Comparison of ENCODE assay signal across 34 cellular contexts in the genomic region with DNA sequence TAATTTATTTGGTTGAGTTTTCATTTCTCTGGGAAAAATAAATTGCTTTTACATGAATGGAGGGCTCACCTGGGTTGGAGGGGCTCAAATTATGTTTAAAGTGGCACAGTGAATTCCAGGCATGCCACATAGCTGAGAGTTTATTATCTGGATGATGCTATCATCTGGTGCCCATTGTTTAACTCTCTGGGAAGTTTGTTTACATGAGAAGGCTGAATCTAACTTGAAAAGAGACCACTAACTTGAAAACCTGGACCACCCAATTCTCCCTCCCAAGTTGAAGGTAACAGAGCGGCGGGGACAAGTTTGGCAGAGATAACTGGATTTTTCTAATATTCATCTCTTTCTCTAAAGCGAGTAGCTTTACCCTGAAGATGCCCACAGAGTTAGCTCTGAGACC.
"Had no signal": no experiment of that assay in that cellular context is flagged by ENCODE, and none has a peak within 500 bp of the region (broad histone marks: within the 10 kb centered on the region; RNA-seq: fewer than 3 reads in every experiment).

No MANE protein-coding gene starts in this region.

- H3K27me3 ChIP-seq: adrenal gland, body of pancreas, colonic mucosa had no signal

- H3K4me1 Mint-ChIP-seq: activated CD4-positive, alpha-beta T cell treated with anti-CD3 and anti-CD28 coated beads for 36 hours; activated CD4-positive, alpha-beta T cell treated with anti-CD3 and anti-CD28 coated beads, Interleukin-2, amount 10 ng/mL, durations not matched to agents 24 days and 14 days; activated CD8-positive, alpha-beta memory T cell treated with anti-CD3 and anti-CD28 coated beads, Interleukin-2, amount 10 ng/mL, durations not matched to agents 7 days and 5 days; activated naive CD4-positive, alpha-beta T cell treated with anti-CD3 and anti-CD28 coated beads, Interleukin-2, amount 50 U/mL, for 24 hours; activated naive CD8-positive, alpha-beta T cell treated with anti-CD3 and anti-CD28 coated beads for 36 hours; activated naive CD8-positive, alpha-beta T cell treated with anti-CD3 and anti-CD28 coated beads, Interleukin-2, amount 50 U/mL, for 24 hours; T-helper 17 cell had no signal

- H3K4me3 ChIP-seq: adrenal gland, body of pancreas, colonic mucosa had no signal

- H3K27ac Mint-ChIP-seq: activated CD4-positive, alpha-beta memory T cell treated with anti-CD3 and anti-CD28 coated beads for 36 hours; activated CD4-positive, alpha-beta T cell treated with anti-CD3 and anti-CD28 coated beads for 36 hours; activated CD4-positive, alpha-beta T cell treated with anti-CD3 and anti-CD28 coated beads, Interleukin-2, amount 10 ng/mL, durations not matched to agents 24 days and 14 days; activated CD8-positive, alpha-beta memory T cell treated with anti-CD3 and anti-CD28 coated beads, Interleukin-2, amount 10 ng/mL, durations not matched to agents 7 days and 5 days; activated CD8-positive, alpha-beta T cell treated with anti-CD3 and anti-CD28 coated beads, Interleukin-2, amount 10 ng/mL, durations not matched to agents 7 days and 5 days; activated naive CD4-positive, alpha-beta T cell treated with anti-CD3 and anti-CD28 coated beads for 36 hours; activated naive CD4-positive, alpha-beta T cell treated with anti-CD3 and anti-CD28 coated beads, Interleukin-2, amount 50 U/mL, for 24 hours; activated naive CD8-positive, alpha-beta T cell treated with anti-CD3 and anti-CD28 coated beads for 36 hours; activated naive CD8-positive, alpha-beta T cell treated with anti-CD3 and anti-CD28 coated beads, Interleukin-2, amount 50 U/mL, for 24 hours; activated T-helper 1 cell treated with anti-CD3 and anti-CD28 coated beads, Interleukin-12 subunit alpha, Interleukin-12 subunit beta, Interleukin-2, Interleukin-4 antibody, amounts not matched to agents 30 ng/mL and 10 ng/mL and 1 ng/mL, durations not matched to agents 14 hours and 24 hours and 36 hours; activated T-helper 2 cell treated with anti-CD3 and anti-CD28 coated beads, Interferon-gamma antibody, Interleukin-2, Interleukin-4, amounts not matched to agents 10 μg/mL and 5 μg/mL and 100 μg/mL, durations not matched to agents 14 hours and 24 hours and 36 hours; T-helper 17 cell; T-helper 2 cell treated with Interferon-gamma antibody and Interleukin-4, amounts not matched to agents 5 μg/mL and 100 μg/mL, for 36 hours had no signal

- H3K36me3 ChIP-seq: adrenal gland, colonic mucosa, WERI-Rb-1 had no signal

- H3K27ac ChIP-seq: adrenal gland, body of pancreas, colonic mucosa, WERI-Rb-1 had no signal

- H3K36me3 Mint-ChIP-seq: activated CD4-positive, alpha-beta memory T cell treated with anti-CD3 and anti-CD28 coated beads for 36 hours; activated CD8-positive, alpha-beta memory T cell treated with anti-CD3 and anti-CD28 coated beads, Interleukin-2, amount 10 ng/mL, durations not matched to agents 7 days and 5 days; activated naive CD4-positive, alpha-beta T cell treated with anti-CD3 and anti-CD28 coated beads, Interleukin-2, amount 50 U/mL, for 24 hours; activated naive CD8-positive, alpha-beta T cell treated with anti-CD3 and anti-CD28 coated beads for 36 hours had no signal

- H3K27me3 Mint-ChIP-seq: activated CD4-positive, alpha-beta memory T cell treated with anti-CD3 and anti-CD28 coated beads for 36 hours; activated CD4-positive, alpha-beta T cell treated with anti-CD3 and anti-CD28 coated beads for 36 hours; activated CD4-positive, alpha-beta T cell treated with anti-CD3 and anti-CD28 coated beads, Interleukin-2, amount 10 ng/mL, durations not matched to agents 24 days and 14 days; activated CD8-positive, alpha-beta memory T cell treated with anti-CD3 and anti-CD28 coated beads, Interleukin-2, amount 10 ng/mL, durations not matched to agents 7 days and 5 days; activated naive CD4-positive, alpha-beta T cell treated with anti-CD3 and anti-CD28 coated beads, Interleukin-2, amount 50 U/mL, for 24 hours; activated naive CD8-positive, alpha-beta T cell treated with anti-CD3 and anti-CD28 coated beads for 36 hours; activated naive CD8-positive, alpha-beta T cell treated with anti-CD3 and anti-CD28 coated beads, Interleukin-2, amount 50 U/mL, for 24 hours; T-helper 17 cell had no signal

- H3K9me3 ChIP-seq: adrenal gland, body of pancreas, colonic mucosa had no signal

- ATAC-seq: activated CD4-positive, alpha-beta T cell treated with anti-CD3 and anti-CD28 coated beads for 36 hours; activated CD8-positive, alpha-beta memory T cell treated with anti-CD3 and anti-CD28 coated beads, Interleukin-2, amount 10 ng/mL, durations not matched to agents 7 days and 5 days; activated CD8-positive, alpha-beta T cell treated with anti-CD3 and anti-CD28 coated beads, Interleukin-2, amount 10 ng/mL, durations not matched to agents 7 days and 5 days; activated naive CD8-positive, alpha-beta T cell treated with anti-CD3 and anti-CD28 coated beads, Interleukin-2, amount 50 U/mL, for 24 hours; body of pancreas; esophagus mucosa; T-helper 17 cell had no signal

- H3K4me3 Mint-ChIP-seq: activated CD4-positive, alpha-beta memory T cell treated with anti-CD3 and anti-CD28 coated beads for 36 hours; activated CD4-positive, alpha-beta T cell treated with anti-CD3 and anti-CD28 coated beads for 36 hours; activated CD4-positive, alpha-beta T cell treated with anti-CD3 and anti-CD28 coated beads, Interleukin-2, amount 10 ng/mL, durations not matched to agents 24 days and 14 days; activated CD8-positive, alpha-beta memory T cell treated with anti-CD3 and anti-CD28 coated beads, Interleukin-2, amount 10 ng/mL, durations not matched to agents 7 days and 5 days; activated CD8-positive, alpha-beta T cell treated with anti-CD3 and anti-CD28 coated beads, Interleukin-2, amount 10 ng/mL, durations not matched to agents 7 days and 5 days; activated naive CD4-positive, alpha-beta T cell treated with anti-CD3 and anti-CD28 coated beads for 36 hours; activated naive CD4-positive, alpha-beta T cell treated with anti-CD3 and anti-CD28 coated beads, Interleukin-2, amount 50 U/mL, for 24 hours; activated naive CD8-positive, alpha-beta T cell treated with anti-CD3 and anti-CD28 coated beads for 36 hours; activated naive CD8-positive, alpha-beta T cell treated with anti-CD3 and anti-CD28 coated beads, Interleukin-2, amount 50 U/mL, for 24 hours; activated T-helper 1 cell treated with anti-CD3 and anti-CD28 coated beads, Interleukin-12 subunit alpha, Interleukin-12 subunit beta, Interleukin-2, Interleukin-4 antibody, amounts not matched to agents 30 ng/mL and 10 ng/mL and 1 ng/mL, durations not matched to agents 14 hours and 24 hours and 36 hours; T-helper 17 cell; T-helper 2 cell treated with Interferon-gamma antibody and Interleukin-4, amounts not matched to agents 5 μg/mL and 100 μg/mL, for 36 hours had no signal

- DNase-seq: activated CD4-positive, alpha-beta memory T cell treated with anti-CD3 and anti-CD28 coated beads for 36 hours; activated CD4-positive, alpha-beta T cell treated with anti-CD3 and anti-CD28 coated beads for 36 hours; activated CD4-positive, alpha-beta T cell treated with anti-CD3 and anti-CD28 coated beads, Interleukin-2, amount 10 ng/mL, durations not matched to agents 24 days and 14 days; activated CD4-positive, CD25-positive, alpha-beta regulatory T cell; activated CD4-positive, CD25-positive, alpha-beta regulatory T cell treated with anti-CD3 and anti-CD28 coated beads, Interleukin-2, amount 50 U/mL, for 72 hours; activated CD8-positive, alpha-beta memory T cell treated with anti-CD3 and anti-CD28 coated beads, Interleukin-2, amount 10 ng/mL, durations not matched to agents 7 days and 5 days; activated CD8-positive, alpha-beta memory T cell treated with anti-CD3 and anti-CD28 coated beads, Interleukin-2, amount 50 U/mL, for 4 hours; activated CD8-positive, alpha-beta T cell treated with anti-CD3 and anti-CD28 coated beads, Interleukin-2, amount 10 ng/mL, durations not matched to agents 7 days and 5 days; activated effector memory CD4-positive, alpha-beta T cell treated with anti-CD3 and anti-CD28 coated beads, Interleukin-2, amount 50 U/mL, for 16 hours; activated naive CD4-positive, alpha-beta T cell treated with anti-CD3 and anti-CD28 coated beads for 36 hours; activated naive CD8-positive, alpha-beta T cell treated with anti-CD3 and anti-CD28 coated beads for 36 hours; activated naive CD8-positive, alpha-beta T cell treated with anti-CD3 and anti-CD28 coated beads, Interleukin-2, amount 50 U/mL, for 24 hours; activated T-cell treated with anti-CD3 and anti-CD28 coated beads, Interleukin-2, amount 50 U/mL, for 1 hour; activated T-cell treated with anti-CD3 and anti-CD28 coated beads, Interleukin-2, amount 50 U/mL, for 48 hours; adrenal gland; amygdala; aorta; body of pancreas; caudate nucleus; cerebellar nuclear complex; colonic mucosa; effector CD8-positive, alpha-beta T cell; foreskin fibroblast; head of caudate nucleus; T-helper 1 cell; T-helper 17 cell; T1000; WERI-Rb-1 had no signal

- FAIRE-seq: frontal cortex had no signal

- H3K9me3 Mint-ChIP-seq: activated CD4-positive, alpha-beta memory T cell treated with anti-CD3 and anti-CD28 coated beads for 36 hours; activated CD4-positive, alpha-beta T cell treated with anti-CD3 and anti-CD28 coated beads, Interleukin-2, amount 10 ng/mL, durations not matched to agents 24 days and 14 days; activated naive CD4-positive, alpha-beta T cell treated with anti-CD3 and anti-CD28 coated beads for 36 hours; activated naive CD4-positive, alpha-beta T cell treated with anti-CD3 and anti-CD28 coated beads, Interleukin-2, amount 50 U/mL, for 24 hours; activated naive CD8-positive, alpha-beta T cell treated with anti-CD3 and anti-CD28 coated beads for 36 hours; activated naive CD8-positive, alpha-beta T cell treated with anti-CD3 and anti-CD28 coated beads, Interleukin-2, amount 50 U/mL, for 24 hours; activated T-helper 1 cell treated with anti-CD3 and anti-CD28 coated beads, Interleukin-12 subunit alpha, Interleukin-12 subunit beta, Interleukin-2, Interleukin-4 antibody, amounts not matched to agents 30 ng/mL and 10 ng/mL and 1 ng/mL, durations not matched to agents 14 hours and 24 hours and 36 hours; activated T-helper 2 cell treated with anti-CD3 and anti-CD28 coated beads, Interferon-gamma antibody, Interleukin-2, Interleukin-4, amounts not matched to agents 10 μg/mL and 5 μg/mL and 100 μg/mL, durations not matched to agents 14 hours and 24 hours and 36 hours; T-helper 2 cell treated with Interferon-gamma antibody and Interleukin-4, amounts not matched to agents 5 μg/mL and 100 μg/mL, for 36 hours had no signal

- H3K4me1 ChIP-seq: adrenal gland, body of pancreas, colonic mucosa had no signal
